8 cellular contexts compared by ENCODE assay signal in the genomic region with DNA sequence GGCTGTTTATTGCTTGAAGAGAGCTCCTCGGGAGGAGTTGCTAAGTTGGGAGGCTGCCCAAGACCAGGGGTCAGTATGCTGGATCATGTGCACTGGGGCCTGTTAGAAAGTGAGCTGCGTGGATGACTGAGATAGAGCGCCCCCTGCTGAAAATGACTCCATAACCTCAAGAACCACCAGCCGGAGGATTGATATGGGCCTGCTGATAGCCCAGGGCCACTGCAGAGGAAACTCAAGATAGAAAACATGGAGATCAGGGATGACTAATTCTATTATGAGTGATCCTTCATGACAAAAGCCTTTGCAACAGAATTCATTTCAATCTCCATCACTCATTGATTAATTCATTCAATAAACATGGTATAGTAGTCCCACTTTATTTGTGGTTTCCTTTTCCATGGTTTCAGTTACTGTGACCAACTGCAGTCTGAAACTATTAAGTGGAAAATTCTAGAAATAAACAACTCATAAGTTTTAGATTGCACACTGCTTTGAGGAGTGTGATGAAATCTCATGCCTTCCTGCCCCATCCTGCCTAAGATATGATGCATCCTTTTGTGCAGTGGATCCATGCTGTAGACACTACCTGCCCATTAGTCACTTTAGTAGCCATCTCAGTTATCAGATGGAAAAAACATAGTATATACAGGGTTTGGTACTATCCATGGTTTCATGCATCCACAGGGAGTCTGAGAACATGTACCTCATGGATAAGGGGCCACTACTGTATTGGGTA.
DNase-seq lines count a peak whose midpoint lies in the region; ATAC-seq and TF ChIP-seq lines count a peak whose summit lies in the region.

No MANE protein-coding gene starts in this region.

- peak; percentile 18 for DNase-seq in EL
- peak; percentile 57 for DNase-seq in H9
- DNase-seq in PC-3 = peak; percentile 55
- DNase-seq in activated naive CD8-positive, alpha-beta T cell treated with anti-CD3 and anti-CD28 coated beads for 36 hours = peak; percentile 16
- DNase-seq in islet precursor cell = peak; percentile 61
- DNase-seq in stimulated activated CD4-positive, alpha-beta T cell treated with anti-CD3 and anti-CD28 coated beads, TNF-alpha, amount 100 ng/mL, for 48 hours (ENCODE audit: low read depth in 3 of 3) = peak; percentile 7 to 52 (median 8)
- DNase-seq in coronary artery (ENCODE audit: low spot score) = no peak
- no peak for DNase-seq in NCI-H128 (lab: John Stamatoyannopoulos, UW; ENCODE audit: unreplicated experiment)

- no peak overlapping the region for H3K23ac ChIP-seq in H9 (ENCODE audit: insufficient read length, low read depth, low read length)

- no peak overlapping the region for H2BK12ac ChIP-seq in H9 (ENCODE audit: insufficient read length, low read depth, low read length)

- no peak overlapping the region for H4K91ac ChIP-seq in H9 (ENCODE audit: insufficient read length, low read depth, low read length)

- H4K5ac ChIP-seq in H9 (ENCODE audit: insufficient read length, low read depth, low read length) = no peak overlapping the region

- H3K9ac ChIP-seq in H9 (ENCODE audit: extremely low read depth, insufficient read length, low read length) (no peak overlapping the region), PC-3 (ENCODE audit: low read length) (no peak overlapping the region)

- no peaks in the 10 kb centered on the region for H3K4me1 ChIP-seq in H9 (ENCODE audit: insufficient read depth, low read length)
- H3K4me1 ChIP-seq in PC-3 (ENCODE audit: insufficient read depth, low read length) = no peaks in the 10 kb centered on the region

- H3K79me2 ChIP-seq in H9 (ENCODE audit: insufficient read depth, low read length) (no peaks in the 10 kb centered on the region), PC-3 (ENCODE audit: low read length) (no peaks in the 10 kb centered on the region)

- H3K4me3 Mint-ChIP-seq in H9 = no peak overlapping the region
- no peak overlapping the region for H3K4me3 Mint-ChIP-seq in activated naive CD8-positive, alpha-beta T cell treated with anti-CD3 and anti-CD28 coated beads for 36 hours

- CTCF ChIA-PET in PC-3 (lab: Charles Lee) = interaction anchor here (0.5 to 2.8 kb wide), 3 partner anchors 21 to 389 kb away, joined by 3 to 18 read pairs (median 4); no protein-coding TSS in a partner anchor

- no peak overlapping the region for H2BK5ac ChIP-seq in H9 (ENCODE audit: insufficient read length, low read length)

- H4K8ac ChIP-seq in H9 (replicated peaks; ENCODE audit: insufficient read length, low read depth, low read length) = no peak overlapping the region

- no peak overlapping the region for H2BK15ac ChIP-seq in H9 (ENCODE audit: low read depth, low read length)

- H3T11ph ChIP-seq in H9 (ENCODE audit: low read length) = no peak overlapping the region

- H3K36me3 ChIP-seq in PC-3 (ENCODE audit: low read depth, low read length) = no peaks in the 10 kb centered on the region

- POLR2A ChIA-PET in PC-3 (lab: Charles Lee; ENCODE audit: unreplicated experiment) = interaction anchor here (0.5 kb wide), 1 partner anchor 188 kb away, joined by 4 read pairs; no protein-coding TSS in a partner anchor

- 0 out of 4 replicates have a peak, but pooled peaks cover 0 to 3% of the 10 kb centered on the region in 2 experiments for H3K4me1 Mint-ChIP-seq in H9
- H3K4me1 Mint-ChIP-seq in activated naive CD8-positive, alpha-beta T cell treated with anti-CD3 and anti-CD28 coated beads for 36 hours = peaks cover 3% of the 10 kb centered on the region

- no peak overlapping the region for H3K27ac Mint-ChIP-seq in H9
- no peak overlapping the region for H3K27ac Mint-ChIP-seq in activated naive CD8-positive, alpha-beta T cell treated with anti-CD3 and anti-CD28 coated beads for 36 hours

- WGBS in H9 (ENCODE audit: extremely low coverage, insufficient read length, low lambda C conversion rate) = no CpG with 5 or more reads among the region's 4 CpGs

- H2BK20ac ChIP-seq in H9 (ENCODE audit: low read depth, low read length, poor library complexity, severe bottlenecking) = no peak overlapping the region

- peak; percentile 71 for ATAC-seq in PC-3

- no peak overlapping the region for H3K18ac ChIP-seq in H9 (ENCODE audit: insufficient read length, low read depth, low read length)

- no peaks in the 10 kb centered on the region for H3K79me1 ChIP-seq in H9 (ENCODE audit: insufficient read depth, low read depth, low read length, poor library complexity, severe bottlenecking)

- no peaks in the 10 kb centered on the region for H3F3A ChIP-seq in PC-3 (ENCODE audit: low read length, unreplicated experiment)

- H3K23me2 ChIP-seq in H9 (ENCODE audit: insufficient read length, low read depth, low read length, poor library complexity, severe bottlenecking) = no peaks in the 10 kb centered on the region

- no peak overlapping the region for H2BK120ac ChIP-seq in H9 (ENCODE audit: low read depth, low read length, poor library complexity, severe bottlenecking)

- H3K27me3 Mint-ChIP-seq in H9 (ENCODE audit: low read depth) = peaks cover 3% of the 10 kb centered on the region; the same call in 1 of the 2 replicates
- no peaks in the 10 kb centered on the region for H3K27me3 Mint-ChIP-seq in activated naive CD8-positive, alpha-beta T cell treated with anti-CD3 and anti-CD28 coated beads for 36 hours

- H3K27ac ChIP-seq in H9 (ENCODE audit: insufficient read length, low read depth, low read length) = no peak overlapping the region
- no peak overlapping the region for H3K27ac ChIP-seq in PC-3 (ENCODE audit: low read length)
- no peak overlapping the region for H3K27ac ChIP-seq in coronary artery

- H3K9me2 ChIP-seq in PC-3 (replicated peaks; ENCODE audit: low read length) = no peaks in the 10 kb centered on the region

- no TSS peak for BruUV-seq in PC-3 (replicated peaks; lab: Mats Ljungman, UMichigan)

- H3K9me3 ChIP-seq in H9 (ENCODE audit: control insufficient read depth, low read depth, low read length) = no peaks in the 10 kb centered on the region
- no peaks in the 10 kb centered on the region for H3K9me3 ChIP-seq in PC-3 (ENCODE audit: low read length)

- no peak overlapping the region for H3K56ac ChIP-seq in H9 (ENCODE audit: insufficient read length, low read depth, low read length)

- H4K20me1 ChIP-seq in H9 (ENCODE audit: control insufficient read depth, insufficient read depth, insufficient read length) (no peaks in the 10 kb centered on the region), PC-3 (ENCODE audit: low read length) (no peaks in the 10 kb centered on the region)

- intact Hi-C loops in PC-3 (cut with micrococcal nuclease) = loop anchor here (1.0 to 10.0 kb wide), 2 partner anchors 323 to 531 kb away; no protein-coding TSS in a partner anchor

- H3K9me3 Mint-ChIP-seq in H9 = no peaks in the 10 kb centered on the region
- no peaks in the 10 kb centered on the region for H3K9me3 Mint-ChIP-seq in activated naive CD8-positive, alpha-beta T cell treated with anti-CD3 and anti-CD28 coated beads for 36 hours

- no peak overlapping the region for H3K4me2 ChIP-seq in H9 (ENCODE audit: insufficient read depth, insufficient read length, low read length)
- no peak overlapping the region for H3K4me2 ChIP-seq in PC-3 (ENCODE audit: low read length)

- H2AFZ ChIP-seq in H9 (ENCODE audit: low read length) (no peak overlapping the region), PC-3 (ENCODE audit: low read length) (no peak overlapping the region)

- H2AK5ac ChIP-seq in H9 (ENCODE audit: insufficient read length, low read length) = no peak overlapping the region

- H3K36me3 Mint-ChIP-seq in H9 (ENCODE audit: insufficient read depth in 1 of 3, low read depth in 3 of 3) = no peaks in the 10 kb centered on the region
- no peaks in the 10 kb centered on the region for H3K36me3 Mint-ChIP-seq in activated naive CD8-positive, alpha-beta T cell treated with anti-CD3 and anti-CD28 coated beads for 36 hours

- H3K4ac ChIP-seq in H9 (ENCODE audit: low read depth, low read length) = no peak overlapping the region

- TF ChIP-seq CTCF in H9 (conservative IDR thresholded peaks at IDR 0.05) (peak; percentile 84), PC-3 (conservative IDR thresholded peaks at IDR 0.05; ENCODE audit: low read depth, low read length) (peak; percentile 74), coronary artery (IDR thresholded peaks at IDR 0.05) (no peak)

- no peak overlapping the region for H3K14ac ChIP-seq in H9 (ENCODE audit: insufficient read depth, low read length)

- no peak overlapping the region for H3K4me3 ChIP-seq in PC-3 (ENCODE audit: low read length)
- no peak overlapping the region for H3K4me3 ChIP-seq in coronary artery

- no peaks in the 10 kb centered on the region for H3K27me3 ChIP-seq in H9 (ENCODE audit: insufficient read depth, low read length)
- H3K27me3 ChIP-seq in PC-3 (ENCODE audit: low read length) = no peaks in the 10 kb centered on the region

Comparison
In these comparisons a context has a peak if more than half of its experiments do, and no peak if none do; other contexts are left out.
1. DNase-seq: peak in EL (single experiment), H9 (single experiment), PC-3 (single experiment), activated naive CD8-positive, alpha-beta T cell treated with anti-CD3 and anti-CD28 coated beads for 36 hours (single experiment), islet precursor cell (single experiment) and stimulated activated CD4-positive, alpha-beta T cell treated with anti-CD3 and anti-CD28 coated beads, TNF-alpha, amount 100 ng/mL, for 48 hours (3 of 3); none in coronary artery (single experiment) and NCI-H128 (single experiment).